15 cellular contexts compared by ENCODE assay signal in the genomic region with DNA sequence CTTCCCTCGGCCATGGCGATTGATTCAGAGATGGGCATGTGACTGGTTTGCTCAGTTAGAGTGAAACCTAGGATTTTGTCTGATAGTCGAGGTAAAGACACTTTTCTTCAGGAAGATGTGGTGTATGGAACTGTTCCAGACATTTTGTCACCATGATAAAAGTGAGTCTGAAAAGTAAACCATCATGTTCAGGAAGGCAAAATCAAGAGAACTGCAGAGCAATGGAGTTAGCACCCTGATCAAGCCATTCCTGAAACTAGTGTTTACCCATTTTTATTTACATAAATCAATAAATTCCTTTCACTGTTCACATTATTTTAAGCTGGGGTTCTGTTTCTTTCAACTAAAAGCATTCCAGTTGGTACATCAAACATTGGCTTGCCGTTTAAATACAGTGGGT. TPM values are rescaled to one million over a fixed set of nuclear protein-coding genes. Genes with fewer than 3 reads are reported as not detected.
"Had no signal": no experiment of that assay in that cellular context is flagged by ENCODE, and none has a peak within 500 bp of the region (broad histone marks: within the 10 kb centered on the region; RNA-seq: fewer than 3 reads in every experiment).

No MANE protein-coding gene starts in this region.

RNA-seq across cellular contexts. Expression of a gene that starts 53.8 kb away (rescaled TPM):
- total RNA-seq: activated naive CD4-positive, alpha-beta T cell treated with anti-CD3 and anti-CD28 coated beads for 36 hours; activated naive CD4-positive, alpha-beta T cell treated with anti-CD3 and anti-CD28 coated beads, Interleukin-2, amount 50 U/mL, for 72 hours; activated naive CD8-positive, alpha-beta T cell treated with anti-CD3 and anti-CD28 coated beads for 36 hours; activated naive CD8-positive, alpha-beta T cell treated with anti-CD3 and anti-CD28 coated beads, Interleukin-2, amount 10 ng/mL, durations not matched to agents 7 days and 5 days; activated T-helper 1 cell treated with anti-CD3 and anti-CD28 coated beads, Interleukin-12 subunit alpha, Interleukin-12 subunit beta, Interleukin-2, Interleukin-4 antibody, amounts not matched to agents 30 ng/mL and 10 ng/mL and 1 ng/mL, durations not matched to agents 14 hours and 24 hours and 36 hours; activated T-helper 2 cell treated with anti-CD3 and anti-CD28 coated beads, Interferon-gamma antibody, Interleukin-2, Interleukin-4, amounts not matched to agents 10 μg/mL and 5 μg/mL and 100 μg/mL, durations not matched to agents 14 hours and 24 hours and 36 hours; adrenal gland; ascending aorta; astrocyte; body of pancreas; bronchial epithelial cell; cardiac muscle cell; cardiac septum; cerebellum; chondrocyte had no signal
- polyA plus RNA-seq: cardiac muscle cell had no signal
